19 cellular contexts compared by ENCODE assay signal in the genomic region with DNA sequence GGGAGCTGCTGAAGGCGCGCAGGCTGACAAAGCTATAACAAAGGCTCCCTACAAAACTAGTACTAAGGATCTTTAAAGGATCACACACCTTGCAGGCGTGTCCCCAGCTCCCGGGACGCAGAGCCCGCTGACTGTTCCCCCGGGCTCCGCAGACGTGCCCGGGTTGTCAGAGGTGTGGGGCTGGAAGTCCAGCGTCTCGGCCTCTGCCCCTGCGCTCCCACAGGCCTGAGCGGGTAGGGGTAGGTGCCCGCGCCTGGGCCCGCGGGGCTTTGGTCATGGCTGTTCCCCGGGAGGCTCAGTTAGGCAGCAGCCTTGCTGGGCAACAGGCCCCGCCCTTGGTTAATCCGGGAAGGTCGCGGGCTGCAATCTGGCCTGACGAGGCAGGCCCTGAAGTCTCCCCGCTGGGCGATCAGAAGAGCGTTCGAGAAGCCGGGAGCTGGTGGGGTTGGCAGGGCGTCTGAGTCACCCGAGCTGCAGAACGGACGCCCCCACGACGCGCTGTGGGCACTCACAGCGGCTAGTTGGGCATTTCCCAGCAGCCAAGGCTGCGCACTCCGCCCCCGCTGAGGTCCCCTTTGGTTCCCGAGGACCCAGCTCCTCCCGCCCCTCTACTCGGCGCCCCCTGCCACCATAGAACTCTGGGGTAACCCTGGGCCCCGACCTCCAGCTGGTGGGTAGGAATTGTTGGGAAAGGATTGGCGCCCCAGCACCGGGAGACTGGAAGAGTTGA. TPM values are rescaled to one million over a fixed set of nuclear protein-coding genes. Genes with fewer than 3 reads are reported as not detected.
DNase-seq lines count a peak whose midpoint lies in the region; ATAC-seq and TF ChIP-seq lines count a peak whose summit lies in the region.
"Had no signal": no experiment of that assay in that cellular context is flagged by ENCODE, and none has a peak within 500 bp of the region (broad histone marks: within the 10 kb centered on the region; RNA-seq: fewer than 3 reads in every experiment).

No MANE protein-coding gene starts in this region.

- H3K27me3 ChIP-seq in left ventricle myocardium inferior (ENCODE audit: low read depth) (peaks cover 100% of the 10 kb centered on the region), neural cell (ENCODE audit: insufficient read depth, low read depth, low read length) (no peaks in the 10 kb centered on the region)

- H4K20me1 ChIP-seq in neural cell (ENCODE audit: insufficient read depth): no peaks in the 10 kb centered on the region

- H3K36me3 ChIP-seq in left ventricle myocardium inferior: no peaks in the 10 kb centered on the region
- no peaks in the 10 kb centered on the region for H3K36me3 ChIP-seq in neural cell (ENCODE audit: insufficient read depth, low read length)
- H3K36me3 ChIP-seq: Peyer's patch, thoracic aorta had no signal

- no peaks in the 10 kb centered on the region for H3K9me2 ChIP-seq in neural cell (ENCODE audit: insufficient read depth, low read length)

- H3K79me2 ChIP-seq in neural cell (replicated peaks; ENCODE audit: insufficient read depth, low read length): peaks cover 100% of the 10 kb centered on the region

- TF ChIP-seq EP300 in neural cell (conservative IDR thresholded peaks at IDR 0.05; ENCODE audit: poor library complexity, severe bottlenecking): no peak

- H3K4me1 ChIP-seq in left ventricle myocardium inferior: peaks cover 29% of the 10 kb centered on the region

- intact Hi-C loops in Right ventricle myocardium inferior (cut with DNase I): no loop called here
- intact Hi-C loops in left ventricle myocardium inferior (cut with micrococcal nuclease): no loop called here
- intact Hi-C loops in head of caudate nucleus (cut with DNase I): no loop called here

- DNase-seq in Right ventricle myocardium inferior (ENCODE audit: missing footprints) (peak; percentile 64), left ventricle myocardium inferior (no peak), head of caudate nucleus (peak in 39 of 42 donors; percentile 40 to 92 (median 72)), NCI-H226 (no peak), NOMO-1 treated with DMSO at 0.1 percent for 48 hours (lab: John Stamatoyannopoulos, UW; ENCODE audit: unreplicated experiment) (no peak)
- DNase-seq: activated CD4-positive, CD25-positive, alpha-beta regulatory T cell treated with anti-CD3 and anti-CD28 coated beads, Interleukin-2, amount 50 U/mL, for 72 hours; activated T-cell treated with anti-CD3 and anti-CD28 coated beads for 4 hours; Calu3; kidney glomerular epithelial cell; naive B cell; NCI-H1092; NCI-H510A; Peyer's patch; small intestine; T-cell had no signal

- H3K27ac ChIP-seq in left ventricle myocardium inferior (replicated peaks) (no peak overlapping the region), neural cell (ENCODE audit: low read length) (no peak overlapping the region)
- H3K27ac ChIP-seq: Peyer's patch, thoracic aorta had no signal

- peak overlapping the region; percentile 68 for H3K9ac ChIP-seq in neural cell (ENCODE audit: low read length)

- ATAC-seq in Right ventricle myocardium inferior (no peak), GM21528 (IDR thresholded peaks at IDR 0.05; ENCODE audit: low FRiP score, unreplicated experiment) (no peak), HG02840 (IDR thresholded peaks at IDR 0.05; ENCODE audit: low FRiP score, unreplicated experiment) (no peak)
- ATAC-seq: T-cell had no signal

- H3K4me3 ChIP-seq in left ventricle myocardium inferior (no peak overlapping the region), neural cell (ENCODE audit: low read length) (peak overlapping the region; percentile 62)
- H3K4me3 ChIP-seq: Peyer's patch, thoracic aorta had no signal

- no peak for TF ChIP-seq RAD21 in neural cell (conservative IDR thresholded peaks at IDR 0.05)

- peak overlapping the region; percentile 57 for H3K4me2 ChIP-seq in neural cell (ENCODE audit: low read length)

- TF ChIP-seq CTCF in left ventricle myocardium inferior (IDR thresholded peaks at IDR 0.05; ENCODE audit: borderline replicate concordance): no peak
- TF ChIP-seq CTCF in neural cell (IDR thresholded peaks at IDR 0.05; ENCODE audit: poor library complexity, severe bottlenecking): no peak

- no peak overlapping the region for H2AFZ ChIP-seq in neural cell (ENCODE audit: low read depth, low read length)

- H3K9me3 ChIP-seq in left ventricle myocardium inferior (replicated peaks) (no peaks in the 10 kb centered on the region), neural cell (ENCODE audit: low read length) (no peaks in the 10 kb centered on the region)
- H3K9me3 ChIP-seq: thoracic aorta had no signal

- H3F3A ChIP-seq in neural cell (ENCODE audit: insufficient read depth, low read length, poor library complexity, severe bottlenecking): peaks cover 5% of the 10 kb centered on the region

TF ChIP-seq in neural cell, 6 proteins besides CTCF, POLR2A, EP300 and RAD21:
- TF ChIP-seq, protein P1, sequence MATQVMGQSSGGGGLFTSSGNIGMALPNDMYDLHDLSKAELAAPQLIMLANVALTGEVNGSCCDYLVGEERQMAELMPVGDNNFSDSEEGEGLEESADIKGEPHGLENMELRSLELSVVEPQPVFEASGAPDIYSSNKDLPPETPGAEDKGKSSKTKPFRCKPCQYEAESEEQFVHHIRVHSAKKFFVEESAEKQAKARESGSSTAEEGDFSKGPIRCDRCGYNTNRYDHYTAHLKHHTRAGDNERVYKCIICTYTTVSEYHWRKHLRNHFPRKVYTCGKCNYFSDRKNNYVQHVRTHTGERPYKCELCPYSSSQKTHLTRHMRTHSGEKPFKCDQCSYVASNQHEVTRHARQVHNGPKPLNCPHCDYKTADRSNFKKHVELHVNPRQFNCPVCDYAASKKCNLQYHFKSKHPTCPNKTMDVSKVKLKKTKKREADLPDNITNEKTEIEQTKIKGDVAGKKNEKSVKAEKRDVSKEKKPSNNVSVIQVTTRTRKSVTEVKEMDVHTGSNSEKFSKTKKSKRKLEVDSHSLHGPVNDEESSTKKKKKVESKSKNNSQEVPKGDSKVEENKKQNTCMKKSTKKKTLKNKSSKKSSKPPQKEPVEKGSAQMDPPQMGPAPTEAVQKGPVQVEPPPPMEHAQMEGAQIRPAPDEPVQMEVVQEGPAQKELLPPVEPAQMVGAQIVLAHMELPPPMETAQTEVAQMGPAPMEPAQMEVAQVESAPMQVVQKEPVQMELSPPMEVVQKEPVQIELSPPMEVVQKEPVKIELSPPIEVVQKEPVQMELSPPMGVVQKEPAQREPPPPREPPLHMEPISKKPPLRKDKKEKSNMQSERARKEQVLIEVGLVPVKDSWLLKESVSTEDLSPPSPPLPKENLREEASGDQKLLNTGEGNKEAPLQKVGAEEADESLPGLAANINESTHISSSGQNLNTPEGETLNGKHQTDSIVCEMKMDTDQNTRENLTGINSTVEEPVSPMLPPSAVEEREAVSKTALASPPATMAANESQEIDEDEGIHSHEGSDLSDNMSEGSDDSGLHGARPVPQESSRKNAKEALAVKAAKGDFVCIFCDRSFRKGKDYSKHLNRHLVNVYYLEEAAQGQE (IDR thresholded peaks at IDR 0.05; ENCODE audit: borderline replicate concordance): peak; percentile 15
- TF ChIP-seq SMC3 (conservative IDR thresholded peaks at IDR 0.05; ENCODE audit: poor library complexity) (no peak), EZH2 (IDR thresholded peaks at IDR 0.05; ENCODE audit: borderline replicate concordance, insufficient read depth, low read length, poor library complexity, severe bottlenecking) (no peak)
TF ChIP-seq in neural cell: peak in this region for 1.

RNA-seq across cellular contexts. Expression of a gene that starts 13.6 kb away (rescaled TPM):
- not detected for total RNA-seq in Right ventricle myocardium inferior
- total RNA-seq in left ventricle myocardium inferior: 0.11 TPM
- polyA plus RNA-seq in neural cell: 69.3 and 72.0 TPM in 2 replicates
- 136 and 152 TPM in 2 replicates for polyA minus RNA-seq in neural cell
- total RNA-seq: Calu3, T-cell had no signal

Comparison
In these comparisons a context has a peak if more than half of its experiments do, and no peak if none do; other contexts are left out.
1. DNase-seq: peak in Right ventricle myocardium inferior (single experiment) and head of caudate nucleus (39 of 42); none in left ventricle myocardium inferior (single experiment), NCI-H226 (single experiment) and NOMO-1 treated with DMSO at 0.1 percent for 48 hours (single experiment).